ENCODE assay signal across 30 cellular contexts in genomic region chr7:134632052-134632451, GRCh38.
"Had no signal": no experiment of that assay in that cellular context is flagged by ENCODE, and none has a peak within 500 bp of the region (broad histone marks: within the 10 kb centered on the region; RNA-seq: fewer than 3 reads in every experiment).

No MANE protein-coding gene starts in this region.

- H3K27me3 ChIP-seq: pancreas, tibial nerve had no signal

- H3K4me2 ChIP-seq: smooth muscle cell had no signal

- H3K9me3 ChIP-seq: left lung, lower lobe of right lung, pancreas, prostate gland, tibial nerve, uterus had no signal

- H3K27ac ChIP-seq: left lung, lower lobe of right lung, pancreas, prostate gland, tibial nerve, uterus had no signal

- H3K4me3 Mint-ChIP-seq: immature natural killer cell; naive thymus-derived CD8-positive, alpha-beta T cell; nephron; neural crest cell; stimulated activated memory B cell treated with anti-CD40 and anti-IgM and Interleukin-4, amounts not matched to agents 10 μg/mL and 1 μg/mL and 100 μg/mL, for 72 hours; stimulated activated naive CD8-positive, alpha-beta T cell treated with anti-CD3 and anti-CD28 coated beads, Interleukin-15, amount 100 ng/mL, for 72 hours; type B pancreatic cell had no signal

- H3K4me1 Mint-ChIP-seq: nephron, neural crest cell had no signal

- H3K36me3 Mint-ChIP-seq: stimulated activated memory B cell treated with anti-CD40 and anti-IgM and Interleukin-4, amounts not matched to agents 10 μg/mL and 1 μg/mL and 100 μg/mL, for 72 hours; type B pancreatic cell had no signal

- H3K9me3 Mint-ChIP-seq: nephron; neural crest cell; stimulated activated memory B cell treated with anti-CD40 and anti-IgM and Interleukin-4, amounts not matched to agents 10 μg/mL and 1 μg/mL and 100 μg/mL, for 72 hours; type B pancreatic cell had no signal

- H3K4me3 ChIP-seq: left lung, lower lobe of right lung, pancreas, prostate gland, smooth muscle cell, tibial nerve, uterus had no signal

- ATAC-seq: left colon; left lung; lower lobe of right lung; naive thymus-derived CD8-positive, alpha-beta T cell; pancreas; stimulated activated memory B cell treated with anti-CD40 and anti-IgM and Interleukin-4, amounts not matched to agents 10 μg/mL and 1 μg/mL and 100 μg/mL, for 72 hours; stimulated activated naive CD8-positive, alpha-beta T cell treated with anti-CD3 and anti-CD28 coated beads, Interleukin-15, amount 100 ng/mL, for 72 hours had no signal

- H3K4me1 ChIP-seq: prostate gland, uterus had no signal

- FAIRE-seq: islet of Langerhans had no signal

- DNase-seq: hypothalamus; immature natural killer cell; kidney; left colon; left lung; lower lobe of right lung; mammary epithelial cell; mesenchymal stem cell; naive thymus-derived CD8-positive, alpha-beta T cell; nucleus accumbens; pancreas; posterior cingulate gyrus; retina; right cardiac atrium; stimulated activated CD4-positive, alpha-beta T cell treated with anti-CD3 and anti-CD28 coated beads, Interleukin-1b, Interleukin-23, amount 100 ng/mL, for 48 hours; stimulated activated CD4-positive, alpha-beta T cell treated with anti-CD3 and anti-CD28 coated beads, Interleukin-2, amount 100 ng/mL, for 48 hours; stimulated activated CD4-positive, alpha-beta T cell treated with anti-CD3 and anti-CD28 coated beads, Interleukin-4, amount 100 ng/mL, for 4 hours; stimulated activated CD8-positive, alpha-beta memory T cell treated with anti-CD3 and anti-CD28 coated beads, Interleukin-4, amount 100 ng/mL, for 48 hours; stimulated activated naive CD4-positive, alpha-beta T cell treated with Interleukin-2 at 50 U/mL for 16 hours; stimulated activated naive CD8-positive, alpha-beta T cell treated with anti-CD3 and anti-CD28 coated beads, Interleukin-15, amount 100 ng/mL, for 72 hours; substantia nigra; uterus had no signal

- H3K27ac Mint-ChIP-seq: immature natural killer cell; naive thymus-derived CD8-positive, alpha-beta T cell; nephron; stimulated activated memory B cell treated with anti-CD40 and anti-IgM and Interleukin-4, amounts not matched to agents 10 μg/mL and 1 μg/mL and 100 μg/mL, for 72 hours; type B pancreatic cell had no signal

- H3K36me3 ChIP-seq: left lung, lower lobe of right lung, pancreas, prostate gland, tibial nerve had no signal
